Comparison of ENCODE assay signal across 8 cellular contexts in the genomic region with DNA sequence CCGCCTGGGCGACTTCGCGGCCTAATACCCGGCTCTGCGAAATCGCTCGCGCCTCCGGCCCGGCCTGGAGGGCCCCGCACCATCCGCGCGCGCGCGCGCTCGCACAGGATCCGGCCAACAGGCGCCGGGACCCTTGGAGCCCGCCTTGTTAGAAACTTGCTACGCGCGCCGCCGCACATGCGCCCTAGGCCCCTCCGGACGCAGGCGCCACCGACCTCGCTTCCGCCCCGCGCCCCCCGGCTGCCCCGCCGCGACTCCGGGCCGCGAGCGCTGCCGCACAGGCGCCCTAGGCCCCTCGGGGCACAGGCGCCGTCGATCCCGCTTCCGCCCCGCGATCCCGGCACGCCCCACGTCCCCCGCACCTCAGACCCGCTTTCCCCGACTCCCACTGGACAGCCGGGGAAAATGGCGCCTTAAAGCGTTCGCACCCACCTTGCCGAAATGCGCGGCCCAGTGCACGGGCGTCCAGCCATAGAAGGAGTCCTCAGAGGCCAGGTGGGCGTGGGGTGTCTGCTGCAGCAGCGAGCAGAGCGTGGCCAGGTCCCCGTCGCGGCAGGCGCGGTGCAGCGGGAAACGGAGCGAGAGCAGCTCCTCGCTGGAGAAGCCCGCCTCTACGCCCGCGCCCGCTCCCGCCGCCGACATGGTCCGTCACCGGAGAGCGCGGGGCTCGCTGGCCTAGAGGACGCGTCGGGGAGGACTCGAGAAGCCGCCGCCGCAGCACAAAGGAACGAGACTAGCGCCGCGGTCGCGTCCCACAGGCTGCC. TPM values are rescaled to one million over a fixed set of nuclear protein-coding genes. Genes with fewer than 3 reads are reported as not detected.
A peak's percentile ranks its signal among the peaks of the same experiment; 100 is the strongest.
DNase-seq lines count a peak whose midpoint lies in the region; ATAC-seq and TF ChIP-seq lines count a peak whose summit lies in the region.

No MANE protein-coding gene starts in this region.

- H3K36me3 ChIP-seq in GM23248 (ENCODE audit: low read depth) (peaks cover 1% of the 10 kb centered on the region; the same call in 1 of the 2 replicates), SU-DHL-6 (ENCODE audit: low read length) (peaks cover 5% of the 10 kb centered on the region), heart right ventricle (peaks cover 0 to 20% (median 0%) of the 10 kb centered on the region in 9 donors), upper lobe of left lung (peaks cover 0 to 8% (median 4%) of the 10 kb centered on the region in 4 donors)

- H2AFZ ChIP-seq in GM23248 (peak overlapping the region; percentile 72), SU-DHL-6 (ENCODE audit: low read depth, low read length, severe bottlenecking) (peak overlapping the region; percentile 61)

- no peaks in the 10 kb centered on the region for H3K9me2 ChIP-seq in GM23248 (ENCODE audit: insufficient read depth)
- no peaks in the 10 kb centered on the region for H3K9me2 ChIP-seq in SU-DHL-6 (replicated peaks; ENCODE audit: insufficient read depth, low read length)

- H3K27me3 ChIP-seq in GM23248 (replicated peaks; ENCODE audit: insufficient read depth): no peaks in the 10 kb centered on the region
- H3K27me3 ChIP-seq in SU-DHL-6 (ENCODE audit: low read length): no peaks in the 10 kb centered on the region
- no peaks in the 10 kb centered on the region for H3K27me3 ChIP-seq in heart right ventricle
- H3K27me3 ChIP-seq in upper lobe of left lung: no peaks in the 10 kb centered on the region

- H3K79me2 ChIP-seq in GM23248 (ENCODE audit: insufficient read depth) (peaks cover 46% of the 10 kb centered on the region), SU-DHL-6 (ENCODE audit: insufficient read depth, low read length) (peaks cover 51% of the 10 kb centered on the region)

- H3K9ac ChIP-seq in GM23248 (peak overlapping the region; percentile 94), SU-DHL-6 (ENCODE audit: low read length) (peak overlapping the region; percentile 99)

- 0 to 1% methylated on average over 54 to 67 of the region's 109 CpGs for WGBS in GM23248 (ENCODE audit: low coverage in 1 of 2, low lambda C conversion rate in 2 of 2, missing lambda C conversion rate in 2 of 2), 2 experiments
- 0% methylated on average over 105 to 109 of the region's 109 CpGs for WGBS in heart right ventricle, 2 donors
- 2% methylated on average over 40 of the region's 109 CpGs; no CpG with 5 or more reads in 1 of the 2 donors for WGBS in upper lobe of left lung, 2 donors

- TF ChIP-seq EP300 in upper lobe of left lung (IDR thresholded peaks at IDR 0.05): peak in 1 of 4 donors; percentile 44

- TF ChIP-seq POLR2A in upper lobe of left lung (IDR thresholded peaks at IDR 0.05): peak in 3 of 4 donors; percentile 36 to 87 (median 86)

- H3K27ac ChIP-seq in GM23248 (peak overlapping the region; percentile 96), SU-DHL-6 (ENCODE audit: low read depth, low read length) (peak overlapping the region; percentile 87), heart right ventricle (peak overlapping the region; percentile 97 to 100 (median 100)), upper lobe of left lung (peak overlapping the region; percentile 99 to 100 (median 100))

- peaks cover 34% of the 10 kb centered on the region for H3K4me1 ChIP-seq in GM23248 (ENCODE audit: insufficient read depth)
- peaks cover 6 to 60% (median 53%) of the 10 kb centered on the region in 9 donors for H3K4me1 ChIP-seq in heart right ventricle
- peaks cover 33 to 54% (median 43%) of the 10 kb centered on the region in 4 donors for H3K4me1 ChIP-seq in upper lobe of left lung

- H3K4me3 ChIP-seq in GM23248: peak overlapping the region; percentile 87
- H3K4me3 ChIP-seq in SU-DHL-6 (ENCODE audit: insufficient read depth, low read length, poor library complexity, severe bottlenecking): peak overlapping the region; percentile 81
- H3K4me3 ChIP-seq in heart right ventricle: peak overlapping the region; percentile 71 to 99 (median 92)
- H3K4me3 ChIP-seq in upper lobe of left lung: peak overlapping the region; percentile 84 to 99 (median 96)

- H3K9me3 ChIP-seq in GM23248 (ENCODE audit: low read depth) (no peaks in the 10 kb centered on the region), SU-DHL-6 (ENCODE audit: insufficient read depth, low read length) (no peaks in the 10 kb centered on the region), heart right ventricle (no peaks in the 10 kb centered on the region), upper lobe of left lung (no peaks in the 10 kb centered on the region)

- H4K20me1 ChIP-seq in GM23248 (ENCODE audit: insufficient read depth) (peaks cover 11% of the 10 kb centered on the region), SU-DHL-6 (ENCODE audit: low read depth, low read length) (peaks cover 23% of the 10 kb centered on the region)

- H3F3A ChIP-seq in GM23248 (ENCODE audit: insufficient read depth) (peaks cover 39% of the 10 kb centered on the region), SU-DHL-6 (ENCODE audit: insufficient read depth) (peaks cover 11% of the 10 kb centered on the region)

- in situ Hi-C loops in GM23248 (cut with MboI): no loop called here

- intact Hi-C loops in heart right ventricle (cut with DNase I) (loop anchor here in 7 of 10 donors (1.0 to 10.0 kb wide), 15 partner anchors 42 to 310 kb away; a partner anchor contains a TSS), posterior vena cava (cut with DNase I) (loop anchor here (10.0 kb wide), 2 partner anchors 150 to 200 kb away; a partner anchor contains a TSS)

- ATAC-seq in heart right ventricle: peak; percentile 16 to 72 (median 50)
- peak; percentile 4 to 69 for ATAC-seq in upper lobe of left lung (ENCODE audit: low FRiP score in 2 of 2)

- TF ChIP-seq CTCF in SU-DHL-6 (IDR thresholded peaks at IDR 0.05; ENCODE audit: insufficient read depth, low read length, poor library complexity, severe bottlenecking) (no peak), heart right ventricle (IDR thresholded peaks at IDR 0.05) (no peak), upper lobe of left lung (IDR thresholded peaks at IDR 0.05) (peak in 3 of 6 experiments; percentile 4 to 16 (median 15))

- DNase-seq in GM04504 (ENCODE audit: low read depth) (peak; percentile 48), GM23248 (peak; percentile 81), Kasumi-1 (lab: John Stamatoyannopoulos, UW) (peak; percentile 54 to 68), heart right ventricle (peak; percentile 83 to 88), posterior vena cava (ENCODE audit: low spot score) (peak; percentile 93), upper lobe of left lung (peak; percentile 75 to 97)
- DNase-seq in activated naive CD8-positive, alpha-beta T cell treated with anti-CD3 and anti-CD28 coated beads, Interleukin-2, amount 50 U/mL, for 16 hours (ENCODE audit: low read depth, low spot score): peak; percentile 58

- H3K4me2 ChIP-seq in GM23248 (ENCODE audit: unreplicated experiment) (peak overlapping the region; percentile 96), SU-DHL-6 (ENCODE audit: low read depth, low read length, poor library complexity, severe bottlenecking) (peak overlapping the region; percentile 90)

RNA-seq across cellular contexts. Expression of a gene that starts 0.4 kb away (rescaled TPM):
- total RNA-seq in GM23248 (2014; rRNA removed; shearing (Covaris generic)): 34.1 and 39.9 TPM in 2 replicates
- polyA plus RNA-seq in GM23248 (2016; fragmentation: Nextera tagmentation; extraction: Ambion mirVana): 33.4 and 42.7 TPM in 2 replicates
- 10 to 100 TPM; 38.1 to 71.4 (median 49.0) TPM for total RNA-seq in heart right ventricle
- 100 to 1,000 TPM in 1 of 2 donors, 10 to 100 TPM in 1; 32.4 to 127 TPM for polyA plus RNA-seq in heart right ventricle
- total RNA-seq in posterior vena cava: 100 to 1,000 TPM; 114 to 138 TPM
- 100 to 1,000 TPM in 3 of 6 donors, 10 to 100 TPM in 3; 91.4 to 190 (median 107) TPM for total RNA-seq in upper lobe of left lung

Comparison
In these comparisons a context has a peak if more than half of its experiments do, and no peak if none do; other contexts are left out.
1. Peak in every context shown above with its lines: DNase-seq, ATAC-seq, H3K4me3 ChIP-seq and H3K27ac ChIP-seq.